Comparison of ENCODE assay signal across 10 cellular contexts in the genomic region with DNA sequence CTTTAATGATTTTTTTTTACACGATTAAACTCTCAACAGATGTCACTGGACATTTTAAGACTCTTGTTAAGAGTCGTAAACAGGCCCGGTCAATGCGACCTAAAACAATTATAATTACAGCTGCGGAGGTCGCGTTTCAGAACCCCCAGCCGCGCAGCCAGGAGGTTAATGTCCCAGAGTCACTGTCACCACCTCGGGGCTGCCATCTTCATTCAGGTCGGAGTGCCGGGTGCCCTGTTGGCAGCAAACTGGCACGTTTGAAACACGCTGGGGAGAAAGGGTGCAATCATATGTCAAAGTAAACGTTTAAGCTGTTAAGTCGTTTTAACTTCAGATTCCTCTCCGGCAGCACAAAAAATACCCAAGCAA. TPM values are rescaled to one million over a fixed set of nuclear protein-coding genes. Genes with fewer than 3 reads are reported as not detected.
DNase-seq lines count a peak whose midpoint lies in the region; ATAC-seq and TF ChIP-seq lines count a peak whose summit lies in the region.
"Had no signal": no experiment of that assay in that cellular context is flagged by ENCODE, and none has a peak within 500 bp of the region (broad histone marks: within the 10 kb centered on the region; RNA-seq: fewer than 3 reads in every experiment).

No MANE protein-coding gene starts in this region.

- no peak for TF ChIP-seq CTCF in CD14-positive monocyte (IDR thresholded peaks at IDR 0.05)
- TF ChIP-seq CTCF in coronary artery (IDR thresholded peaks at IDR 0.05) = no peak
- no peak for TF ChIP-seq CTCF in neural crest cell (conservative IDR thresholded peaks at IDR 0.05)

- H3K27ac ChIP-seq in coronary artery = no peak overlapping the region

- H3K36me3 Mint-ChIP-seq in CD14-positive monocyte (peaks cover 0 to 3% of the 10 kb centered on the region in 2 donors), neural crest cell (ENCODE audit: low read depth) (no peaks in the 10 kb centered on the region)

- no peaks in the 10 kb centered on the region for H3K9me3 ChIP-seq in MG63

- H3K4me3 ChIP-seq in MG63 (peak overlapping the region; percentile 44), coronary artery (peak overlapping the region; percentile 74)

- H3K4me1 Mint-ChIP-seq in CD14-positive monocyte = peaks cover 10% of the 10 kb centered on the region
- H3K4me1 Mint-ChIP-seq in neural crest cell = peaks cover 22% of the 10 kb centered on the region

- peaks cover 53% of the 10 kb centered on the region for H3K27me3 ChIP-seq in MG63

- H3K27ac Mint-ChIP-seq in CD14-positive monocyte (no peak overlapping the region), neural crest cell (ENCODE audit: unreplicated experiment) (peak overlapping the region; percentile 83)

- ATAC-seq in HG02852 (IDR thresholded peaks at IDR 0.05; ENCODE audit: unreplicated experiment) (no peak), GM21576 (IDR thresholded peaks at IDR 0.05; ENCODE audit: unreplicated experiment) (no peak)

- H3K4me3 Mint-ChIP-seq in CD14-positive monocyte (peak overlapping the region; percentile 72 to 89), neural crest cell (peak overlapping the region; percentile 94)

- H3K27me3 Mint-ChIP-seq in CD14-positive monocyte (ENCODE audit: low read depth in 3 of 3) (peaks cover 53 to 78% (median 67%) of the 10 kb centered on the region in 3 donors), neural crest cell (ENCODE audit: low read depth) (peaks cover 3% of the 10 kb centered on the region)

- no peaks in the 10 kb centered on the region for H3K36me3 ChIP-seq in MG63

- DNase-seq in CD14-positive monocyte (ENCODE audit: low spot score) (no peak), MG63 (no peak), coronary artery (ENCODE audit: low spot score) (no peak), neural crest cell (ENCODE audit: low read depth, low spot score) (no peak), NCI-H187 (lab: John Stamatoyannopoulos, UW) (no peak)
- DNase-seq in stimulated activated CD4-positive, alpha-beta T cell treated with anti-CD3 and anti-CD28 coated beads, Interleukin-2, amount 100 ng/mL, for 24 hours = no peak

- intact Hi-C loops in CD14-positive monocyte (cut with micrococcal nuclease) = no loop called here

- H3K9me3 Mint-ChIP-seq in CD14-positive monocyte (peaks cover 0 to 17% (median 5%) of the 10 kb centered on the region in 7 donors), neural crest cell (no peaks in the 10 kb centered on the region)

RNA-seq across cellular contexts. Expression of a gene that starts 0.7 kb away (rescaled TPM):
- not detected for polyA plus RNA-seq in CD14-positive monocyte
- total RNA-seq in MG63 (2014; rRNA removed; shearing (Covaris generic); ENCODE audit: low replicate concordance) = not detected in 2 replicates
- total RNA-seq in neural crest cell = 36.5 and 40.4 TPM in 2 replicates
- total RNA-seq: lung microvascular endothelial cell; T-helper 2 cell treated with Interferon-gamma antibody and Interleukin-4, amounts not matched to agents 100 ng/mL and 5 ng/mL, for 36 hours had no signal

Comparison
In these comparisons a context has a peak if more than half of its experiments do, and no peak if none do; other contexts are left out.
1. RNA of a gene that starts 0.7 kb away (total RNA-seq): 36.5 to 40.4 TPM in neural crest cell; not detected in MG63; every median in the first group is over 10 times any median in the second.